Comparison of ENCODE assay signal across 15 cellular contexts in genomic region chr18:51727780-51728179, GRCh38.
DNase-seq lines count a peak whose midpoint lies in the region; ATAC-seq, FAIRE-seq and TF ChIP-seq lines count a peak whose summit lies in the region.
"Had no signal": no experiment of that assay in that cellular context is flagged by ENCODE, and none has a peak within 500 bp of the region (broad histone marks: within the 10 kb centered on the region; RNA-seq: fewer than 3 reads in every experiment).

No MANE protein-coding gene starts in this region.

- FAIRE-seq in small intestine (lab: Jason Lieb, UNC): no peak
- FAIRE-seq: endothelial cell of umbilical vein had no signal

- peak overlapping the region; percentile 61 for H3K9ac ChIP-seq in OCI-LY3 (ENCODE audit: low read length)
- no peak overlapping the region for H3K9ac ChIP-seq in neural progenitor cell
- no peak overlapping the region for H3K9ac ChIP-seq in smooth muscle cell (ENCODE audit: low read depth)
- H3K9ac ChIP-seq: SK-N-SH had no signal

- peaks cover 63% of the 10 kb centered on the region for H3K4me1 ChIP-seq in OCI-LY3 (ENCODE audit: low read length)
- no peaks in the 10 kb centered on the region for H3K4me1 ChIP-seq in neural progenitor cell
- H3K4me1 ChIP-seq in smooth muscle cell (ENCODE audit: low read depth): no peaks in the 10 kb centered on the region
- no peaks in the 10 kb centered on the region for H3K4me1 ChIP-seq in small intestine (ENCODE audit: control insufficient read depth in 2 of 2, insufficient read depth in 1 of 2, low read depth in 1 of 2, low read length in 1 of 2)
- H3K4me1 ChIP-seq: BE2C had no signal

- H3K36me3 ChIP-seq in OCI-LY3 (replicated peaks; ENCODE audit: low read depth, low read length): peaks cover 3% of the 10 kb centered on the region
- no peaks in the 10 kb centered on the region for H3K36me3 ChIP-seq in neural progenitor cell
- H3K36me3 ChIP-seq in smooth muscle cell (ENCODE audit: low read depth): no peaks in the 10 kb centered on the region
- no peaks in the 10 kb centered on the region for H3K36me3 ChIP-seq in small intestine (ENCODE audit: control insufficient read depth in 2 of 2, insufficient read depth in 2 of 2, low read length in 2 of 2)
- H3K36me3 ChIP-seq: BE2C had no signal

- H3K4me3 ChIP-seq in OCI-LY3 (ENCODE audit: low read length) (peak overlapping the region; percentile 47), neural progenitor cell (no peak overlapping the region), smooth muscle cell (no peak overlapping the region), small intestine (ENCODE audit: low read depth in 1 of 2, low read length in 2 of 2) (no peak overlapping the region)
- H3K4me3 ChIP-seq: lung had no signal

- H4K20me1 ChIP-seq in OCI-LY3 (ENCODE audit: insufficient read depth, low read length): no peaks in the 10 kb centered on the region
- no peaks in the 10 kb centered on the region for H4K20me1 ChIP-seq in neural progenitor cell (ENCODE audit: low read depth)
- H4K20me1 ChIP-seq in smooth muscle cell (ENCODE audit: low read depth): no peaks in the 10 kb centered on the region

- H3F3A ChIP-seq in neural progenitor cell (ENCODE audit: low read depth) (no peaks in the 10 kb centered on the region), smooth muscle cell (ENCODE audit: low read depth) (no peaks in the 10 kb centered on the region)

- no peaks in the 10 kb centered on the region for H3K9me3 ChIP-seq in OCI-LY3 (ENCODE audit: insufficient read depth, low read length)
- no peaks in the 10 kb centered on the region for H3K9me3 ChIP-seq in neural progenitor cell (ENCODE audit: low read depth)
- H3K9me3 ChIP-seq in smooth muscle cell (replicated peaks; ENCODE audit: low read depth): no peaks in the 10 kb centered on the region
- H3K9me3 ChIP-seq in small intestine (ENCODE audit: control insufficient read depth, low read depth): no peaks in the 10 kb centered on the region
- H3K9me3 ChIP-seq: BE2C, SK-N-SH had no signal

- no peak overlapping the region; the same call in 1 of the 2 replicates for H2AFZ ChIP-seq in OCI-LY3 (ENCODE audit: low read depth, low read length)
- no peak overlapping the region for H2AFZ ChIP-seq in neural progenitor cell (replicated peaks)
- H2AFZ ChIP-seq in smooth muscle cell (ENCODE audit: low read depth): no peak overlapping the region

- H3K4me3 Mint-ChIP-seq in neural progenitor cell: no peak overlapping the region

- DNase-seq in neural progenitor cell (ENCODE audit: low spot score) (no peak), smooth muscle cell (lab: John Stamatoyannopoulos, UW; ENCODE audit: unreplicated experiment) (no peak), DMS79 treated with DMSO at 0.1 percent for 48 hours (lab: John Stamatoyannopoulos, UW) (no peak), small intestine (no peak)
- DNase-seq: activated CD4-positive, alpha-beta T cell treated with anti-CD3 and anti-CD28 coated beads for 4 hours; BE2C; hypothalamus; NCI-H82; SK-N-SH had no signal

- no peak for TF ChIP-seq CTCF in OCI-LY3 (IDR thresholded peaks at IDR 0.05; ENCODE audit: low read depth, low read length)
- TF ChIP-seq CTCF in neural progenitor cell (IDR thresholded peaks at IDR 0.05): no peak
- no peak for TF ChIP-seq CTCF in smooth muscle cell (IDR thresholded peaks at IDR 0.05; ENCODE audit: borderline replicate concordance, insufficient read depth, poor library complexity, severe bottlenecking)

- H3K79me2 ChIP-seq in OCI-LY3 (ENCODE audit: low read length): no peaks in the 10 kb centered on the region
- no peaks in the 10 kb centered on the region for H3K79me2 ChIP-seq in neural progenitor cell (ENCODE audit: low read depth)
- no peaks in the 10 kb centered on the region for H3K79me2 ChIP-seq in smooth muscle cell (ENCODE audit: low read depth)

- peak overlapping the region; percentile 83 for H3K27ac ChIP-seq in OCI-LY3 (ENCODE audit: low read length)
- H3K27ac ChIP-seq in neural progenitor cell: no peak overlapping the region
- no peak overlapping the region for H3K27ac ChIP-seq in smooth muscle cell (ENCODE audit: low read depth)
- no peak overlapping the region for H3K27ac ChIP-seq in small intestine (ENCODE audit: low read depth in 1 of 2, low read length in 1 of 2)

- ATAC-seq in GM18520 (IDR thresholded peaks at IDR 0.05; ENCODE audit: unreplicated experiment) (peak; percentile 32), GM21515 (IDR thresholded peaks at IDR 0.05; ENCODE audit: unreplicated experiment) (peak; percentile 71), HG03039 (IDR thresholded peaks at IDR 0.05; ENCODE audit: unreplicated experiment) (peak; percentile 50)

- no peaks in the 10 kb centered on the region for H3K27me3 ChIP-seq in OCI-LY3 (ENCODE audit: low read depth, low read length)
- no peaks in the 10 kb centered on the region for H3K27me3 ChIP-seq in neural progenitor cell
- no peaks in the 10 kb centered on the region for H3K27me3 ChIP-seq in smooth muscle cell (ENCODE audit: low read depth)
- no peaks in the 10 kb centered on the region for H3K27me3 ChIP-seq in small intestine (ENCODE audit: control insufficient read depth in 2 of 2, insufficient read depth in 2 of 2, low read length in 2 of 2)
- H3K27me3 ChIP-seq: BE2C had no signal

- peaks cover 16% of the 10 kb centered on the region for H3K4me1 Mint-ChIP-seq in neural progenitor cell

- H3K27ac Mint-ChIP-seq in neural progenitor cell: no peak overlapping the region

- H3K4me2 ChIP-seq in OCI-LY3 (ENCODE audit: low read length) (peak overlapping the region; percentile 77), neural progenitor cell (no peak overlapping the region), smooth muscle cell (no peak overlapping the region)
- H3K4me2 ChIP-seq: SK-N-SH had no signal

- peaks cover 4% of the 10 kb centered on the region for H3K27me3 Mint-ChIP-seq in neural progenitor cell (ENCODE audit: insufficient read depth, low read depth)

- no peaks in the 10 kb centered on the region for H3K36me3 Mint-ChIP-seq in neural progenitor cell

- no peaks in the 10 kb centered on the region for H3K9me3 Mint-ChIP-seq in neural progenitor cell
